8 cellular contexts compared by ENCODE assay signal in the genomic region with DNA sequence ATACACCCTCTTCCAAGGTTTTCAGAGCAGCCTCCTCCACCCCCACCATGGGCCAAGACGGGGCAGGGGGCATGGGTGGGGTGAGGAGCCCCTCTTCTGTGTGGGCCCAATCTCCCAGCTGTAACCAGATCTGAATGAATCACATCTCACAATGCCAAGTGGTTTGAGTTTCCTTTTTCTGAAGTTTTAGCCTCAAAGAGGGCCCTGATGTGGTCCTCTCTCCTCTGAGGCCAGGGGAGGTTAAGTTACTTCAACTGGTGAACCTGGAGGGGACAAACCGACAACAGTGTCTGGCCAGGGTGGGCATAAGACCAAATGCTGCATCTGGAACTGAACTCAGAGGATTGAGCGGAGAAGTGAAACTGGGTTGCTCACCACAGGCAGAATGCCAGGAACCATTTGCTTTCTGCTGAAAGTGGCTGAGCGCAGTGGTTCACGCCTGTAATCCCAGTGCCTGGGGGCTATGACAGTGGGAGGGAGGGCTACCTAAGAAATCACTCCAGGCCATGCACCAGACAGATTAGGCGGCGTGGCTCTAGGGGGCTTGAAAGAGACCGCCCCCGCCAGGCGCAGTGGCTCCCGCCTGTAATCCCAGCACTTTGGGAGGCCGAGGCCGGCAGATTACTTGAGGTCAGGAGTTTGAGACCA. TPM values are rescaled to one million over a fixed set of nuclear protein-coding genes. Genes with fewer than 3 reads are reported as not detected.
DNase-seq lines count a peak whose midpoint lies in the region; ATAC-seq and TF ChIP-seq lines count a peak whose summit lies in the region.

No MANE protein-coding gene starts in this region.

- H3K27ac ChIP-seq in heart left ventricle (peak overlapping the region; percentile 51 to 94 (median 80)), skin epidermis (peak overlapping the region in 20 of 21 experiments; percentile 45 to 90 (median 78))

- H3K9me3 Mint-ChIP-seq in activated naive CD4-positive, alpha-beta T cell treated with anti-CD3 and anti-CD28 coated beads for 36 hours = peaks cover 4% of the 10 kb centered on the region

- peaks cover 26% of the 10 kb centered on the region for H3K4me1 Mint-ChIP-seq in activated naive CD4-positive, alpha-beta T cell treated with anti-CD3 and anti-CD28 coated beads for 36 hours (ENCODE audit: low read depth)

- CTCF ChIA-PET in activated naive CD4-positive, alpha-beta T cell treated with anti-CD3 and anti-CD28 coated beads for 36 hours (lab: Charles Lee) = interaction anchor here (0.6 kb wide), 1 partner anchor 1302 kb away, joined by 3 read pairs; no protein-coding TSS in a partner anchor

- no peaks in the 10 kb centered on the region for H3K36me3 ChIP-seq in heart left ventricle

- H3K36me3 Mint-ChIP-seq in activated naive CD4-positive, alpha-beta T cell treated with anti-CD3 and anti-CD28 coated beads for 36 hours (ENCODE audit: low read depth) = no peaks in the 10 kb centered on the region

- intact Hi-C loops in activated naive CD4-positive, alpha-beta T cell treated with anti-CD3 and anti-CD28 coated beads for 36 hours (cut with micrococcal nuclease) = loop anchor here (1.0 kb wide), 4 partner anchors 25 to 104 kb away; partner anchors contain the start of genes IRGQ, SMG9 and ZNF576
- intact Hi-C loops in heart left ventricle (cut with DNase I) = loop anchor here in 2 of 10 donors (2.0 kb wide), 1 partner anchor 32 kb away; no protein-coding TSS in a partner anchor

- peak overlapping the region; percentile 91 for H3K27ac Mint-ChIP-seq in activated naive CD4-positive, alpha-beta T cell treated with anti-CD3 and anti-CD28 coated beads for 36 hours

- peaks cover 10% of the 10 kb centered on the region for H3K27me3 Mint-ChIP-seq in activated naive CD4-positive, alpha-beta T cell treated with anti-CD3 and anti-CD28 coated beads for 36 hours (ENCODE audit: low read depth)

- H3K27me3 ChIP-seq in heart left ventricle = peaks cover 0 to 18% (median 0%) of the 10 kb centered on the region in 9 donors

- H3K4me3 ChIP-seq in heart left ventricle (peak overlapping the region in 10 of 12 donors; percentile 7 to 53 (median 38)), skin epidermis (peak overlapping the region in 5 of 7 experiments; percentile 2 to 34 (median 20))

- no peak for TF ChIP-seq POLR2A in heart left ventricle (IDR thresholded peaks at IDR 0.05)

- peak overlapping the region; percentile 61 for H3K4me3 Mint-ChIP-seq in activated naive CD4-positive, alpha-beta T cell treated with anti-CD3 and anti-CD28 coated beads for 36 hours

- peaks cover 0 to 31% (median 10%) of the 10 kb centered on the region in 12 donors for H3K4me1 ChIP-seq in heart left ventricle

- H3K9me3 ChIP-seq in heart left ventricle = peaks cover 0 to 10% (median 0%) of the 10 kb centered on the region in 12 donors

- ATAC-seq in heart left ventricle (peak; percentile 58 to 79 (median 63)), GM18867 (IDR thresholded peaks at IDR 0.05; ENCODE audit: unreplicated experiment) (no peak)

- 52 to 67% (median 63%) methylated on average over 13 of the region's 13 CpGs for WGBS in heart left ventricle, 4 donors

- TF ChIP-seq CTCF in heart left ventricle (IDR thresholded peaks at IDR 0.05) = no peak

- DNase-seq in activated naive CD4-positive, alpha-beta T cell treated with anti-CD3 and anti-CD28 coated beads for 36 hours = peak; percentile 42
- no peak for DNase-seq in activated naive CD4-positive, alpha-beta T cell treated with anti-CD3 and anti-CD28 coated beads, Interleukin-2, amount 50 U/mL, for 16 hours
- DNase-seq in activated T-cell treated with anti-CD3 and anti-CD28 coated beads, Interleukin-2, amount 50 U/mL, for 48 hours = peak; percentile 38 to 44
- DNase-seq in heart left ventricle (peak in 4 of 5 donors; percentile 68 to 74 (median 72)), SW 1271 (lab: John Stamatoyannopoulos, UW) (no peak), DMS114 treated with DMSO at 0.1 percent for 48 hours (lab: John Stamatoyannopoulos, UW; ENCODE audit: unreplicated experiment) (no peak)

RNA-seq across cellular contexts. Expression of gene IRGC, which starts 15.4 kb away (rescaled TPM):
- total RNA-seq in activated naive CD4-positive, alpha-beta T cell treated with anti-CD3 and anti-CD28 coated beads for 36 hours = not detected
- total RNA-seq in heart left ventricle = not detected
- not detected for polyA plus RNA-seq in heart left ventricle

RNA-seq across cellular contexts. Expression of gene PLAUR, which starts 30.5 kb away (rescaled TPM):
- 1 to 10 TPM; 7.1 to 7.4 TPM for total RNA-seq in activated naive CD4-positive, alpha-beta T cell treated with anti-CD3 and anti-CD28 coated beads for 36 hours
- 10 to 100 TPM in 2 of 9 donors, 1 to 10 TPM in 7; 2.3 to 44.1 (median 4.7) TPM for total RNA-seq in heart left ventricle
- polyA plus RNA-seq in heart left ventricle = 10 to 100 TPM in 1 of 2 donors, 1 to 10 TPM in 1; 4.0 to 17.8 TPM

RNA-seq across cellular contexts. Expression of gene SMG9, which starts 54.3 kb away (rescaled TPM):
- total RNA-seq in activated naive CD4-positive, alpha-beta T cell treated with anti-CD3 and anti-CD28 coated beads for 36 hours = 100 to 1,000 TPM; 103 to 111 TPM
- 10 to 100 TPM in 6 of 9 donors, 1 to 10 TPM in 3; 5.8 to 27.7 (median 14.6) TPM for total RNA-seq in heart left ventricle
- 10 to 100 TPM; 15.6 to 19.9 TPM for polyA plus RNA-seq in heart left ventricle

Comparison
In these comparisons a context has a peak if more than half of its experiments do, and no peak if none do; other contexts are left out.
1. DNase-seq: peak in activated naive CD4-positive, alpha-beta T cell treated with anti-CD3 and anti-CD28 coated beads for 36 hours (single experiment), activated T-cell treated with anti-CD3 and anti-CD28 coated beads, Interleukin-2, amount 50 U/mL, for 48 hours (2 of 2) and heart left ventricle (4 of 5); none in activated naive CD4-positive, alpha-beta T cell treated with anti-CD3 and anti-CD28 coated beads, Interleukin-2, amount 50 U/mL, for 16 hours (single experiment), SW 1271 (0 of 2) and DMS114 treated with DMSO at 0.1 percent for 48 hours (single experiment).